Comparison of ENCODE assay signal across 3 cellular contexts in genomic region chr2:218427741-218428140, GRCh38.
TF ChIP-seq lines count a peak whose summit lies in the region.

No MANE protein-coding gene starts in this region.

TF ChIP-seq in WTC11, 78 proteins besides CTCF, POLR2A, EP300 and RAD21:
- TF ChIP-seq E2F1 (CRISPR knock-in tag; IDR thresholded peaks at IDR 0.05) (no peak), MXD4 (CRISPR knock-in tag; IDR thresholded peaks at IDR 0.05; ENCODE audit: borderline replicate concordance) (no peak), MAX (CRISPR knock-in tag; IDR thresholded peaks at IDR 0.05) (peak; percentile 45; the same call in 1 of the 2 replicates), CBFB (CRISPR knock-in tag; IDR thresholded peaks at IDR 0.05; ENCODE audit: low read depth) (no peak)
TF ChIP-seq in WTC11: peak in this region for 1.

TF ChIP-seq in HepG2, 621 proteins besides CTCF, POLR2A, EP300 and RAD21:
- no peak for TF ChIP-seq ZNF83 (CRISPR knock-in tag; IDR thresholded peaks at IDR 0.05; ENCODE audit: borderline replicate concordance)
- no peak for TF ChIP-seq PLRG1 (conservative IDR thresholded peaks at IDR 0.05)
- TF ChIP-seq RXRA (CRISPR knock-in tag; IDR thresholded peaks at IDR 0.05): no peak
- TF ChIP-seq ZNF687 (CRISPR knock-in tag; IDR thresholded peaks at IDR 0.05): peak; percentile 26
- TF ChIP-seq AGO2 (optimal IDR thresholded peaks at IDR 0.05; ENCODE audit: low read depth, low read length): peak; percentile 59
- no peak for TF ChIP-seq IRX3 (CRISPR knock-in tag; IDR thresholded peaks at IDR 0.05; ENCODE audit: borderline replicate concordance, low read depth)
- 0 out of 2 replicates have a peak, but pooled peaks have one; percentile 20 for TF ChIP-seq RBFOX2 (IDR thresholded peaks at IDR 0.05; ENCODE audit: low read depth, low read length)
- peak; percentile 51 for TF ChIP-seq RBM39 (IDR thresholded peaks at IDR 0.05; ENCODE audit: low read depth, low read length, poor library complexity, severe bottlenecking)
- no peak for TF ChIP-seq ZNF816 (CRISPR knock-in tag; IDR thresholded peaks at IDR 0.05; ENCODE audit: borderline replicate concordance)
- TF ChIP-seq ZBTB44 (CRISPR knock-in tag; IDR thresholded peaks at IDR 0.05): no peak

TF ChIP-seq in SK-N-SH treated with all-trans-retinoic acid at 6 μM for 48 hours, 23 proteins besides CTCF, POLR2A, EP300 and RAD21:
- TF ChIP-seq ZNF70 (CRISPR knock-in tag; IDR thresholded peaks at IDR 0.05) (no peak), ZFP3 (CRISPR knock-in tag; IDR thresholded peaks at IDR 0.05) (no peak), GLIS3 (CRISPR knock-in tag; IDR thresholded peaks at IDR 0.05) (no peak), ISL1 (CRISPR knock-in tag; IDR thresholded peaks at IDR 0.05) (no peak), OSR1 (CRISPR knock-in tag; IDR thresholded peaks at IDR 0.05) (no peak), ZFP30 (CRISPR knock-in tag; IDR thresholded peaks at IDR 0.05) (no peak), CREB5 (CRISPR knock-in tag; IDR thresholded peaks at IDR 0.05; ENCODE audit: low read depth) (no peak), PPARA (CRISPR knock-in tag; IDR thresholded peaks at IDR 0.05; ENCODE audit: borderline replicate concordance) (no peak), ARNTL (CRISPR knock-in tag; IDR thresholded peaks at IDR 0.05; ENCODE audit: borderline replicate concordance, low read depth) (no peak), POU6F1 (CRISPR knock-in tag; IDR thresholded peaks at IDR 0.05; ENCODE audit: borderline replicate concordance, low read depth) (no peak), ZC3H10 (CRISPR knock-in tag; IDR thresholded peaks at IDR 0.05) (no peak), TOX (CRISPR knock-in tag; IDR thresholded peaks at IDR 0.05; ENCODE audit: borderline replicate concordance) (no peak), ESRRG (CRISPR knock-in tag; IDR thresholded peaks at IDR 0.05) (no peak), CSRNP3 (CRISPR knock-in tag; IDR thresholded peaks at IDR 0.05) (no peak), TCF4 (CRISPR knock-in tag; IDR thresholded peaks at IDR 0.05; ENCODE audit: borderline replicate concordance) (no peak)
